10 cellular contexts compared by ENCODE assay signal in the genomic region with DNA sequence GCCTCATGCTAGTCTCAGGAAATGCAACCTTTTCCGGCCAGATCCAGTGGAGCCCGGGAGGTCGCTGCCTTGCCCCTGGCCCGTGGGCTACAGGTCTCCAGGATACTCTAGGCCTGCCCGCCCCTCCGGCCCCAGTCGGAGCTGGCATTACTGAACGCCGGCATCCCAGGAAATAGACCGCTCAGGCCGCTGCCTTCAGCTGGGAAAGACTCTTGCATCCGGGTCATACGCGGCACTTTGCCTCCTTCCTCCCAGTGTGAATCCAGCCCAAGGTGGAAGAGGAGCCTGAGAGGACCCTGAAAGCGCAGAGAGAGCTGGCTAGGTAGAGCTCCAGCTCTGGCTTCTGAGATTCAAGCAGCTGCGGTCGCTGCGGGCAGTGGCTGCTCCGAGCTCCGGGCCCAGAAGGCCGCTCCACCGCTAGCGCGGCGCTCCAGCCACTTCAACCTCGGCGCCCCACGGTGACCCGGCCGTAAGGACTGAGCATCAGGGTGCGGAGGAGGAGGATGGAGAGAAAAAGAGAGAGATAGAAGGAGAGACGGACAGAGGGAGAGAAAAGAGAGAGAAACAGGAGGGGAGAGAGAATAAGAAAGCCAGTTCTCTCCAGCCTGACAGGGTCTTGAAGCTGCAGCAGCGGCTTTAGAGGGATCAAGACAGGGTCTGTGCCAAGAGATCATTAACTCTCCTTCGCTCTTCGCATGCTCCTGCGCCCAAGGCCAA. TPM values are rescaled to one million over a fixed set of nuclear protein-coding genes. Genes with fewer than 3 reads are reported as not detected.
A peak's percentile ranks its signal among the peaks of the same experiment; 100 is the strongest.
DNase-seq lines count a peak whose midpoint lies in the region; ATAC-seq and TF ChIP-seq lines count a peak whose summit lies in the region.
"Had no signal": no experiment of that assay in that cellular context is flagged by ENCODE, and none has a peak within 500 bp of the region (broad histone marks: within the 10 kb centered on the region; RNA-seq: fewer than 3 reads in every experiment).

No MANE protein-coding gene starts in this region.

- H3K36me3 ChIP-seq in mucosa of descending colon (ENCODE audit: low read depth) (no peaks in the 10 kb centered on the region), aorta (ENCODE audit: control insufficient read depth in 1 of 2, insufficient read depth in 2 of 2, low read length in 1 of 2) (no peaks in the 10 kb centered on the region)
- H3K36me3 ChIP-seq: heart left ventricle had no signal

- no peaks in the 10 kb centered on the region for H3K9me3 ChIP-seq in mucosa of descending colon
- no peaks in the 10 kb centered on the region for H3K9me3 ChIP-seq in aorta (ENCODE audit: control insufficient read depth, low read length)
- H3K9me3 ChIP-seq: heart left ventricle had no signal

- DNase-seq in stimulated activated CD4-positive, alpha-beta T cell treated with anti-CD3 and anti-CD28 coated beads, Interleukin-15, amount 100 ng/mL, for 24 hours = peak; percentile 0
- no peak for DNase-seq in stimulated activated CD4-positive, alpha-beta T cell treated with anti-CD3 and anti-CD28 coated beads, Interleukin-2, amount 100 ng/mL, for 24 hours
- DNase-seq in mucosa of descending colon = peak in 2 of 3 donors; percentile 64 to 67
- peak; percentile 45 to 75 for DNase-seq in aorta
- DNase-seq in RKO (ENCODE audit: low spot score) = no peak
- DNase-seq: C1 segment of cervical spinal cord, naive B cell had no signal

- no peak for TF ChIP-seq CTCF in mucosa of descending colon (IDR thresholded peaks at IDR 0.05)

- peak; percentile 3 for ATAC-seq in mucosa of descending colon
- no peak for ATAC-seq in aorta (ENCODE audit: low FRiP score)
- no peak for ATAC-seq in GM21528 (IDR thresholded peaks at IDR 0.05; ENCODE audit: low FRiP score, unreplicated experiment)
- ATAC-seq: heart left ventricle had no signal

- H3K27ac ChIP-seq in aorta (ENCODE audit: low read depth in 1 of 2, low read length in 2 of 2) = no peak overlapping the region
- H3K27ac ChIP-seq: KMS-11 had no signal

- H3K27me3 ChIP-seq in aorta (ENCODE audit: control insufficient read depth in 1 of 2, insufficient read depth in 2 of 2, low read length in 1 of 2) = peaks cover 0 to 1% of the 10 kb centered on the region in 2 donors

- intact Hi-C loops in mucosa of descending colon (cut with DNase I, micrococcal nuclease) (no loop called here), aorta (cut with DNase I) (no loop called here)

- H3K4me3 ChIP-seq in mucosa of descending colon (peak overlapping the region; percentile 7), aorta (ENCODE audit: low read length in 2 of 2) (no peak overlapping the region)
- H3K4me3 ChIP-seq: heart left ventricle had no signal

- 89 to 92% methylated on average over 36 of the region's 36 CpGs for WGBS in aorta, 2 donors

- H3K4me1 ChIP-seq in mucosa of descending colon (ENCODE audit: low read depth) (peaks cover 16% of the 10 kb centered on the region), aorta (ENCODE audit: control insufficient read depth in 1 of 2, insufficient read depth in 2 of 2, low read length in 2 of 2) (no peaks in the 10 kb centered on the region)

RNA-seq across cellular contexts. Expression of a gene that starts 1.7 kb away (rescaled TPM):
- total RNA-seq in mucosa of descending colon = 10 to 100 TPM; 25.0 to 56.9 (median 25.8) TPM
- total RNA-seq in aorta = 10 to 100 TPM in 1 of 2 donors, 1 to 10 TPM in 1; 1.5 to 11.2 TPM
- polyA plus RNA-seq in aorta = 1 to 10 TPM; 3.4 to 3.6 TPM

RNA-seq across cellular contexts. Expression of a gene that starts 9.2 kb away (rescaled TPM):
- total RNA-seq in mucosa of descending colon (10 to 100 TPM in 1 of 3 donors, 1 to 10 TPM in 2; 3.2 to 27.2 (median 5.4) TPM), aorta (under 1 TPM in 1 of 2 donors, not detected in 1; 0.81 TPM)
- under 1 TPM in 1 of 2 donors, not detected in 1; 0.13 TPM for polyA plus RNA-seq in aorta
- total RNA-seq: heart left ventricle had no signal
- polyA plus RNA-seq: heart left ventricle had no signal

RNA-seq across cellular contexts. Expression of a gene that starts 10.4 kb away (rescaled TPM):
- total RNA-seq in mucosa of descending colon (10 to 100 TPM; 22.0 to 27.9 (median 25.0) TPM), aorta (1 to 10 TPM; 1.6 to 5.8 TPM)
- 1 to 10 TPM; 1.5 to 3.1 TPM for polyA plus RNA-seq in aorta
- polyA plus RNA-seq: heart left ventricle had no signal

RNA-seq across cellular contexts. Expression of a gene that starts 19.3 kb away (rescaled TPM):
- total RNA-seq in mucosa of descending colon (10 to 100 TPM; 17.1 to 29.8 (median 27.9) TPM), aorta (1 to 10 TPM; 4.7 to 9.3 TPM)
- 1 to 10 TPM; 2.4 to 3.3 TPM for polyA plus RNA-seq in aorta
- polyA plus RNA-seq: heart left ventricle had no signal

RNA-seq across cellular contexts. Expression of a gene that starts 23.4 kb away (rescaled TPM):
- 10 to 100 TPM; 19.9 to 38.1 (median 20.5) TPM for total RNA-seq in mucosa of descending colon
- 10 to 100 TPM in 1 of 2 donors, 1 to 10 TPM in 1; 9.6 to 20.8 TPM for total RNA-seq in aorta
- 10 to 100 TPM in 1 of 2 donors, 1 to 10 TPM in 1; 3.8 to 12.2 TPM for polyA plus RNA-seq in aorta

Comparison
In these comparisons a context has a peak if more than half of its experiments do, and no peak if none do; other contexts are left out.
1. DNase-seq: peak in stimulated activated CD4-positive, alpha-beta T cell treated with anti-CD3 and anti-CD28 coated beads, Interleukin-15, amount 100 ng/mL, for 24 hours (single experiment), mucosa of descending colon (2 of 3) and aorta (2 of 2); none in stimulated activated CD4-positive, alpha-beta T cell treated with anti-CD3 and anti-CD28 coated beads, Interleukin-2, amount 100 ng/mL, for 24 hours (0 of 2) and RKO (single experiment).